In genomic region chr19:55251296-55252081, GRCh38 we compare ENCODE assay signal across 8 cellular contexts. TPM values are rescaled to one million over a fixed set of nuclear protein-coding genes. Genes with fewer than 3 reads are reported as not detected.
DNase-seq lines count a peak whose midpoint lies in the region; ATAC-seq, FAIRE-seq and TF ChIP-seq lines count a peak whose summit lies in the region.

No MANE protein-coding gene starts in this region.

- no peaks in the 10 kb centered on the region for H3K27me3 Mint-ChIP-seq in central memory CD8-positive, alpha-beta T cell

- H3K36me3 Mint-ChIP-seq in central memory CD8-positive, alpha-beta T cell (ENCODE audit: insufficient read depth): peaks cover 24% of the 10 kb centered on the region

- peak overlapping the region in 17 of 21 experiments; percentile 3 to 91 (median 54) for H3K27ac ChIP-seq in skin epidermis

- H3K27ac Mint-ChIP-seq in central memory CD8-positive, alpha-beta T cell (ENCODE audit: low read depth): peak overlapping the region; percentile 92

- no peak for TF ChIP-seq POLR2A in GM12892 (IDR thresholded peaks at IDR 0.05; ENCODE audit: low read depth, low read length)

- DNase-seq in GM12892 (ENCODE audit: insufficient read length) (no peak), T-helper 22 cell (ENCODE audit: low read depth) (peak; percentile 58), AG08395 (ENCODE audit: low spot score) (no peak), putamen (ENCODE audit: low spot score) (no peak)
- no peak for DNase-seq in central memory CD8-positive, alpha-beta T cell (ENCODE audit: low spot score in 2 of 2)

- peak overlapping the region; percentile 98 for H3K4me3 Mint-ChIP-seq in central memory CD8-positive, alpha-beta T cell

- no peak overlapping the region for H3K4me3 ChIP-seq in skin epidermis

- no peak for ATAC-seq in central memory CD8-positive, alpha-beta T cell (replicated peaks; ENCODE audit: extremely low read depth, poor library complexity, severe bottlenecking)
- ATAC-seq in HG02938 (IDR thresholded peaks at IDR 0.05; ENCODE audit: unreplicated experiment) (no peak), GM21360 (IDR thresholded peaks at IDR 0.05; ENCODE audit: unreplicated experiment) (no peak)

- H3K9me3 Mint-ChIP-seq in central memory CD8-positive, alpha-beta T cell: no peaks in the 10 kb centered on the region

- peak; percentile 91 for FAIRE-seq in GM12892 (lab: Jason Lieb, UNC)

- peaks cover 74% of the 10 kb centered on the region for H3K4me1 Mint-ChIP-seq in central memory CD8-positive, alpha-beta T cell

RNA-seq across cellular contexts. Expression of gene PPP6R1, which starts 7.3 kb away (rescaled TPM):
- polyA plus RNA-seq in GM12892 (2012; ENCODE audit: missing spikeins): 52.7 TPM

RNA-seq across cellular contexts. Expression of gene TMEM86B, which starts 22.9 kb away (rescaled TPM):
- polyA plus RNA-seq in GM12892 (2012; ENCODE audit: missing spikeins): 2.0 TPM

RNA-seq across cellular contexts. Expression of gene HSPBP1, which starts 28.4 kb away (rescaled TPM):
- 7.7 TPM for polyA plus RNA-seq in GM12892 (2012; ENCODE audit: missing spikeins)

RNA-seq across cellular contexts. Expression of gene BRSK1, which starts 32.3 kb away (rescaled TPM):
- 0.19 TPM for polyA plus RNA-seq in GM12892 (2012; ENCODE audit: missing spikeins)

RNA-seq across cellular contexts. Expression of gene PTPRH, which starts 42.2 kb away (rescaled TPM):
- polyA plus RNA-seq in GM12892 (2012; ENCODE audit: missing spikeins): not detected
